In the genomic region with DNA sequence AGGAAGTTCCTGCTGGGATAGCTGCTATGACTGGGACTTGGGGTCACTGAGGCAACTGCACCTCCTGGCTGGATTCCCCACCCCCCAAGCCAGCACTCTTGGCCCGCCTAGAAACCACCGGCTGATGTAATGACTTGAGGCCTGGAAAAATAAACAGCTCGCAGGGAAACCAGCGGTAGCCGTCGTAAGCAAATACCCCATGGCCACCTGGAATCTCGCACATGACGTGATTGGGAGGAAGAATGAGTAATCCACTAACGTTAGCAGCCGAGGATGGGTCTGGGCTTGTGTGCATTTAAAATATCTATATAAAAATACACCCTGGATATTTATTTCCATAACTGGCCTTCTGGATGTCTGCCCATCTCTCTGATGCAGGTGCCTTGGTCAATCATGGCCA, we compare ENCODE assay signal across 14 cellular contexts.
A peak's percentile ranks its signal among the peaks of the same experiment; 100 is the strongest.
DNase-seq lines count a peak whose midpoint lies in the region; ATAC-seq, FAIRE-seq and TF ChIP-seq lines count a peak whose summit lies in the region.
"Had no signal": no experiment of that assay in that cellular context is flagged by ENCODE, and none has a peak within 500 bp of the region (broad histone marks: within the 10 kb centered on the region; RNA-seq: fewer than 3 reads in every experiment).

No MANE protein-coding gene starts in this region.

- peak; percentile 83 for ATAC-seq in RWPE2 (ENCODE audit: low read depth)
- ATAC-seq in HG03045 (IDR thresholded peaks at IDR 0.05; ENCODE audit: unreplicated experiment), result no peak
- no peak for ATAC-seq in GM21423 (IDR thresholded peaks at IDR 0.05; ENCODE audit: unreplicated experiment)
- ATAC-seq: left ventricle myocardium superior had no signal

- no peak overlapping the region for H3K4me3 ChIP-seq in RWPE2 (ENCODE audit: severe bottlenecking)

- FAIRE-seq in urothelium cell line (lab: Jason Lieb, UNC), result no peak

- H3K27ac ChIP-seq in RWPE2 (ENCODE audit: poor library complexity, severe bottlenecking), result peak overlapping the region; percentile 88
- H3K27ac ChIP-seq: 22Rv1 had no signal

- no peaks in the 10 kb centered on the region for H3K36me3 ChIP-seq in RWPE2 (ENCODE audit: low read depth)

- H3K27me3 ChIP-seq in RWPE2 (ENCODE audit: insufficient read depth, poor library complexity, severe bottlenecking), result no peaks in the 10 kb centered on the region

- DNase-seq in NCI-H1092 treated with DMSO at 0.1 percent for 48 hours (lab: John Stamatoyannopoulos, UW), result peak; percentile 8
- no peak for DNase-seq in NCI-H1092 (lab: John Stamatoyannopoulos, UW)
- peak; percentile 96 for DNase-seq in RWPE2 (ENCODE audit: low spot score)
- peak; percentile 45 for DNase-seq in fibroblast of the conjunctiva (ENCODE audit: low read depth)
- DNase-seq in urothelium cell line (ENCODE audit: low spot score), result peak; percentile 94
- no peak for DNase-seq in activated T-cell treated with anti-CD3 and anti-CD28 coated beads for 4 hours
- DNase-seq: activated CD4-positive, CD25-positive, alpha-beta regulatory T cell; activated naive CD4-positive, alpha-beta T cell treated with anti-CD3 and anti-CD28 coated beads, Interleukin-2, amount 10 ng/mL, durations not matched to agents 7 days and 5 days; left ventricle myocardium superior; NCI-H524 treated with DMSO at 0.1 percent for 48 hours; retina had no signal

- H3K9me3 ChIP-seq in RWPE2 (ENCODE audit: severe bottlenecking), result no peaks in the 10 kb centered on the region

- TF ChIP-seq CTCF in RWPE2 (IDR thresholded peaks at IDR 0.05; ENCODE audit: poor library complexity, severe bottlenecking), result no peak

- H3K4me1 ChIP-seq in RWPE2 (ENCODE audit: insufficient read depth, poor library complexity, severe bottlenecking), result peaks cover 45% of the 10 kb centered on the region

Comparison
In these comparisons a context has a peak if more than half of its experiments do, and no peak if none do; other contexts are left out.
1. DNase-seq: peak in NCI-H1092 treated with DMSO at 0.1 percent for 48 hours (single experiment), RWPE2 (single experiment), fibroblast of the conjunctiva (single experiment) and urothelium cell line (single experiment); none in NCI-H1092 (single experiment) and activated T-cell treated with anti-CD3 and anti-CD28 coated beads for 4 hours (single experiment).